ENCODE assay signal across 16 cellular contexts in the genomic region with DNA sequence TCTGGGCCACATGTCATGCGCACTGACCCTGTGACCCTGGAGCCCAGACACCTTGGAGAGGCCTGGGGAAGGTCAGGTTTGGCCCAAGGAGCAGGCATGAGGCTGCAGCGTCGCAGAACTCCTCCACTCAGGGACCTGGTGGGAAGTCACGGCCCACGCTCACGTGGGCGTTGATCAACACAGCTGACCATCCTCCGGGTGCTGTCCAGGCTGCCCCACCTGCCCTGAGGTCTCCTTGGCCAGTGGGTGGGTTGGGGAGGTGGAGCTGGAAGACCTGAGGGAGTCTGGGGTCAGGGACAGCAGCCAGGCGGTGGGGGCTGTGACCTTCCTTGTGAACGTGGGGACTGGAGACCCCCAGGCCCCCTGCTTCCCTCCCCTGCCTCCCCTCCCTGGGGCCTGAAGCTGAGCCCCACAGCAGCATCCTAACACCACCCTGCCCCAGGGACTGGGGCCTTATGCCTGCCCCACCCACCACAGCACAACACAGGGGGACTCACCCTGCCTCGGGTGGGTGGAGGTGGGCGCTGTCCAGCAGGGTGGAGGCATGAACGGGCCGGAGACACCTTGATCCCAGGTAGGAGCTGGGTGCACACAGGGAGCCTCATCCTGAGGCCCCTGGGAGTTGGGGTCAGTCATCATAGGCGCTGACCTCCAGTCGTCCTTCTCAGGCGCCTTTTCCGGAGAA. TPM values are rescaled to one million over a fixed set of nuclear protein-coding genes. Genes with fewer than 3 reads are reported as not detected.
A peak's percentile ranks its signal among the peaks of the same experiment; 100 is the strongest.
DNase-seq lines count a peak whose midpoint lies in the region; ATAC-seq and TF ChIP-seq lines count a peak whose summit lies in the region.
"Had no signal": no experiment of that assay in that cellular context is flagged by ENCODE, and none has a peak within 500 bp of the region (broad histone marks: within the 10 kb centered on the region; RNA-seq: fewer than 3 reads in every experiment).

No MANE protein-coding gene starts in this region.

- no peaks in the 10 kb centered on the region for H3K23me2 ChIP-seq in H9 (ENCODE audit: insufficient read length, low read depth, low read length, poor library complexity, severe bottlenecking)

- no peak overlapping the region for H3K56ac ChIP-seq in H9 (ENCODE audit: insufficient read length, low read depth, low read length)

- no peak overlapping the region for H2BK12ac ChIP-seq in H9 (ENCODE audit: insufficient read length, low read depth, low read length)

- no peak overlapping the region for H3K4ac ChIP-seq in H9 (ENCODE audit: low read depth, low read length)

- H3K27ac ChIP-seq in H9 (ENCODE audit: insufficient read length, low read depth, low read length) = no peak overlapping the region
- H3K27ac ChIP-seq in neural progenitor cell = no peak overlapping the region
- no peak overlapping the region for H3K27ac ChIP-seq in OCI-LY7 (ENCODE audit: low read depth, low read length, poor library complexity, severe bottlenecking)
- H3K27ac ChIP-seq: GM23248 had no signal

- H4K91ac ChIP-seq in H9 (ENCODE audit: insufficient read length, low read depth, low read length) = no peak overlapping the region

- POLR2A ChIA-PET in OCI-LY7 (lab: Charles Lee) = no interaction called here

- H2AFZ ChIP-seq in H9 (ENCODE audit: low read length) = no peak overlapping the region
- no peak overlapping the region for H2AFZ ChIP-seq in neural progenitor cell (replicated peaks)
- H2AFZ ChIP-seq in OCI-LY7 (ENCODE audit: low read length) = no peak overlapping the region
- H2AFZ ChIP-seq: GM23248 had no signal

- peaks cover 0 to 4% of the 10 kb centered on the region in 2 experiments; a peak in 2 of 4 replicates for H3K4me1 Mint-ChIP-seq in H9
- peaks cover 38% of the 10 kb centered on the region for H3K4me1 Mint-ChIP-seq in neural progenitor cell
- H3K4me1 Mint-ChIP-seq in stimulated activated memory B cell treated with anti-CD40 and anti-IgM and Interleukin-4, amounts not matched to agents 10 μg/mL and 1 μg/mL and 100 μg/mL, for 72 hours = no peaks in the 10 kb centered on the region
- H3K4me1 Mint-ChIP-seq in activated naive CD8-positive, alpha-beta T cell treated with anti-CD3 and anti-CD28 coated beads for 36 hours = no peaks in the 10 kb centered on the region
- H3K4me1 Mint-ChIP-seq: CD4-positive, alpha-beta memory T cell had no signal

- no peaks in the 10 kb centered on the region for H3K27me3 ChIP-seq in H9 (ENCODE audit: insufficient read depth, low read length)
- H3K27me3 ChIP-seq in neural progenitor cell = no peaks in the 10 kb centered on the region

- H3T11ph ChIP-seq in H9 (ENCODE audit: low read length) = no peak overlapping the region

- H4K5ac ChIP-seq in H9 (ENCODE audit: insufficient read length, low read depth, low read length) = no peak overlapping the region

- H3K4me1 ChIP-seq in H9 (ENCODE audit: insufficient read depth, low read length) (no peaks in the 10 kb centered on the region), neural progenitor cell (peaks cover 10% of the 10 kb centered on the region), OCI-LY7 (ENCODE audit: insufficient read depth, low read length, poor library complexity, severe bottlenecking) (no peaks in the 10 kb centered on the region)
- H3K4me1 ChIP-seq: HAP-1 had no signal

- no peak overlapping the region for H2BK20ac ChIP-seq in H9 (ENCODE audit: low read depth, low read length, poor library complexity, severe bottlenecking)

- no peaks in the 10 kb centered on the region for H3K9me2 ChIP-seq in OCI-LY7 (ENCODE audit: insufficient read depth, low read length)

- no peak for DNase-seq in H9
- DNase-seq in neural progenitor cell (ENCODE audit: low spot score) = no peak
- no peak for DNase-seq in OCI-LY7 (ENCODE audit: low spot score)
- DNase-seq in activated naive CD8-positive, alpha-beta T cell treated with anti-CD3 and anti-CD28 coated beads for 36 hours = no peak
- DNase-seq: C1 segment of cervical spinal cord; Calu3; CD4-positive, alpha-beta memory T cell; COR-L47; DMS153; DND-41 had no signal

- H3K4me2 ChIP-seq in H9 (ENCODE audit: insufficient read depth, insufficient read length, low read length) (no peak overlapping the region), neural progenitor cell (no peak overlapping the region), OCI-LY7 (ENCODE audit: low read length) (no peak overlapping the region)

- H3K36me3 ChIP-seq in neural progenitor cell (no peaks in the 10 kb centered on the region), OCI-LY7 (ENCODE audit: insufficient read depth, low read length) (no peaks in the 10 kb centered on the region)
- H3K36me3 ChIP-seq: HAP-1 had no signal

- H2BK15ac ChIP-seq in H9 (ENCODE audit: low read depth, low read length) = no peak overlapping the region

- peak; percentile 18 for ATAC-seq in stimulated activated memory B cell treated with anti-CD40 and anti-IgM and Interleukin-4, amounts not matched to agents 10 μg/mL and 1 μg/mL and 100 μg/mL, for 72 hours
- no peak for ATAC-seq in GM21447 (IDR thresholded peaks at IDR 0.05; ENCODE audit: unreplicated experiment)

- no peak overlapping the region for H3K18ac ChIP-seq in H9 (ENCODE audit: insufficient read length, low read depth, low read length)

- no peaks in the 10 kb centered on the region for H3K9me3 ChIP-seq in H9 (ENCODE audit: control insufficient read depth, low read depth, low read length)
- no peaks in the 10 kb centered on the region for H3K9me3 ChIP-seq in neural progenitor cell (ENCODE audit: low read depth)
- H3K9me3 ChIP-seq in OCI-LY7 (ENCODE audit: low read length) = no peaks in the 10 kb centered on the region
- H3K9me3 ChIP-seq: HAP-1 had no signal

- H4K20me1 ChIP-seq in H9 (ENCODE audit: control insufficient read depth, insufficient read depth, insufficient read length) (no peaks in the 10 kb centered on the region), neural progenitor cell (ENCODE audit: low read depth) (no peaks in the 10 kb centered on the region), OCI-LY7 (ENCODE audit: insufficient read depth, low read length) (no peaks in the 10 kb centered on the region)

- BruUV-seq in OCI-LY7 (replicated peaks; lab: Mats Ljungman, UMichigan) = no TSS peak

- H3K36me3 Mint-ChIP-seq in H9 (ENCODE audit: insufficient read depth in 1 of 3, low read depth in 3 of 3) (no peaks in the 10 kb centered on the region), neural progenitor cell (no peaks in the 10 kb centered on the region)
- no peaks in the 10 kb centered on the region for H3K36me3 Mint-ChIP-seq in stimulated activated memory B cell treated with anti-CD40 and anti-IgM and Interleukin-4, amounts not matched to agents 10 μg/mL and 1 μg/mL and 100 μg/mL, for 72 hours
- H3K36me3 Mint-ChIP-seq in activated naive CD8-positive, alpha-beta T cell treated with anti-CD3 and anti-CD28 coated beads for 36 hours = no peaks in the 10 kb centered on the region
- H3K36me3 Mint-ChIP-seq: CD4-positive, alpha-beta memory T cell had no signal

- H3K79me2 ChIP-seq in H9 (ENCODE audit: insufficient read depth, low read length) = no peaks in the 10 kb centered on the region
- H3K79me2 ChIP-seq in neural progenitor cell (ENCODE audit: low read depth) = no peaks in the 10 kb centered on the region
- H3K79me2 ChIP-seq in OCI-LY7 (ENCODE audit: insufficient read depth, low read depth, low read length) = no peaks in the 10 kb centered on the region

- H3K27me3 Mint-ChIP-seq in H9 (ENCODE audit: low read depth) = no peaks in the 10 kb centered on the region; the same call in 1 of the 2 replicates
- H3K27me3 Mint-ChIP-seq in neural progenitor cell (ENCODE audit: insufficient read depth, low read depth) = peaks cover 14% of the 10 kb centered on the region
- peaks cover 29% of the 10 kb centered on the region for H3K27me3 Mint-ChIP-seq in stimulated activated memory B cell treated with anti-CD40 and anti-IgM and Interleukin-4, amounts not matched to agents 10 μg/mL and 1 μg/mL and 100 μg/mL, for 72 hours
- peaks cover 2% of the 10 kb centered on the region for H3K27me3 Mint-ChIP-seq in activated naive CD8-positive, alpha-beta T cell treated with anti-CD3 and anti-CD28 coated beads for 36 hours

- H3K4me3 Mint-ChIP-seq in H9 (no peak overlapping the region), neural progenitor cell (no peak overlapping the region)
- no peak overlapping the region for H3K4me3 Mint-ChIP-seq in stimulated activated memory B cell treated with anti-CD40 and anti-IgM and Interleukin-4, amounts not matched to agents 10 μg/mL and 1 μg/mL and 100 μg/mL, for 72 hours
- no peak overlapping the region for H3K4me3 Mint-ChIP-seq in activated naive CD8-positive, alpha-beta T cell treated with anti-CD3 and anti-CD28 coated beads for 36 hours
- H3K4me3 Mint-ChIP-seq: CD4-positive, alpha-beta memory T cell had no signal

- CTCF ChIA-PET in OCI-LY7 (lab: Charles Lee; ENCODE audit: unreplicated experiment) = interaction anchor here (0.9 kb wide), 1 partner anchor 9 kb away, joined by 4 read pairs; no protein-coding TSS in a partner anchor

- H3K27ac Mint-ChIP-seq in H9 (no peak overlapping the region), neural progenitor cell (peak overlapping the region; percentile 14)
- H3K27ac Mint-ChIP-seq in stimulated activated memory B cell treated with anti-CD40 and anti-IgM and Interleukin-4, amounts not matched to agents 10 μg/mL and 1 μg/mL and 100 μg/mL, for 72 hours = no peak overlapping the region
- no peak overlapping the region for H3K27ac Mint-ChIP-seq in activated naive CD8-positive, alpha-beta T cell treated with anti-CD3 and anti-CD28 coated beads for 36 hours
- H3K27ac Mint-ChIP-seq: CD4-positive, alpha-beta memory T cell had no signal

- no peak for TF ChIP-seq EP300 in Ishikawa (IDR thresholded peaks at IDR 0.05; ENCODE audit: borderline replicate concordance)

- H3K79me1 ChIP-seq in H9 (ENCODE audit: insufficient read depth, low read depth, low read length, poor library complexity, severe bottlenecking) = no peaks in the 10 kb centered on the region

- intact Hi-C loops in OCI-LY7 (cut with micrococcal nuclease; ENCODE audit: unreplicated experiment) = no loop called here

- no CpG with 5 or more reads among the region's 18 CpGs for WGBS in H9 (ENCODE audit: extremely low coverage, insufficient read length, low lambda C conversion rate)

- no peak overlapping the region for H4K8ac ChIP-seq in H9 (replicated peaks; ENCODE audit: insufficient read length, low read depth, low read length)

- H3F3A ChIP-seq in neural progenitor cell (ENCODE audit: low read depth) = peaks cover 14% of the 10 kb centered on the region

- H3K9me3 Mint-ChIP-seq in H9 (no peaks in the 10 kb centered on the region), neural progenitor cell (peaks cover under 1% of the 10 kb centered on the region)
- H3K9me3 Mint-ChIP-seq in stimulated activated memory B cell treated with anti-CD40 and anti-IgM and Interleukin-4, amounts not matched to agents 10 μg/mL and 1 μg/mL and 100 μg/mL, for 72 hours = no peaks in the 10 kb centered on the region
- H3K9me3 Mint-ChIP-seq in activated naive CD8-positive, alpha-beta T cell treated with anti-CD3 and anti-CD28 coated beads for 36 hours = no peaks in the 10 kb centered on the region
- H3K9me3 Mint-ChIP-seq: CD4-positive, alpha-beta memory T cell had no signal

- no peak for TF ChIP-seq CTCF in H9 (conservative IDR thresholded peaks at IDR 0.05)
- no peak for TF ChIP-seq CTCF in neural progenitor cell (IDR thresholded peaks at IDR 0.05)
- no peak for TF ChIP-seq CTCF in OCI-LY7 (conservative IDR thresholded peaks at IDR 0.05; ENCODE audit: low read length)

- no peak overlapping the region for H3K23ac ChIP-seq in H9 (ENCODE audit: insufficient read length, low read depth, low read length)

- no peak overlapping the region for H2BK5ac ChIP-seq in H9 (ENCODE audit: insufficient read length, low read length)

- no peak overlapping the region for H2BK120ac ChIP-seq in H9 (ENCODE audit: low read depth, low read length, poor library complexity, severe bottlenecking)

- H3K4me3 ChIP-seq in neural progenitor cell = no peak overlapping the region
- no peak overlapping the region for H3K4me3 ChIP-seq in OCI-LY7 (ENCODE audit: low read depth, low read length, poor library complexity, severe bottlenecking)
- H3K4me3 ChIP-seq: GM23248, HAP-1 had no signal

- no peak overlapping the region for H3K9ac ChIP-seq in H9 (ENCODE audit: extremely low read depth, insufficient read length, low read length)
- no peak overlapping the region for H3K9ac ChIP-seq in neural progenitor cell
- H3K9ac ChIP-seq: GM23248 had no signal

- no peak for TF ChIP-seq RAD21 in Ishikawa (IDR thresholded peaks at IDR 0.05; ENCODE audit: low read depth)

- H2AK5ac ChIP-seq in H9 (ENCODE audit: insufficient read length, low read length) = no peak overlapping the region

- peak overlapping the region; percentile 53; the same call in 1 of the 2 replicates for H3K14ac ChIP-seq in H9 (ENCODE audit: insufficient read depth, low read length)

RNA-seq across cellular contexts. Expression of gene ADGRA1, which starts 44.0 kb away (rescaled TPM):
- total RNA-seq in H9 (2021) (0.11 and 0.13 TPM in 2 replicates), neural progenitor cell (ENCODE audit: low replicate concordance) (not detected in 2 replicates), OCI-LY7 (2022) (not detected in 2 replicates)
- total RNA-seq in OCI-LY7 (2014; rRNA removed; shearing (Covaris generic)) = not detected in 2 replicates
- total RNA-seq in activated naive CD8-positive, alpha-beta T cell treated with anti-CD3 and anti-CD28 coated beads for 36 hours = not detected
- total RNA-seq: Calu3; CD4-positive, alpha-beta memory T cell; GM23248; H4 had no signal
